Comparison of ENCODE assay signal across 8 cellular contexts in genomic region chr18:730120-730519, GRCh38. TPM values are rescaled to one million over a fixed set of nuclear protein-coding genes. Genes with fewer than 3 reads are reported as not detected.
DNase-seq lines count a peak whose midpoint lies in the region; ATAC-seq, FAIRE-seq and TF ChIP-seq lines count a peak whose summit lies in the region.
"Not testable (repeated sequence)": the region's sequence is repeated elsewhere in the genome, so short reads cannot be mapped to it uniquely, and the experiment has no call there.

No MANE protein-coding gene starts in this region.

- intact Hi-C loops in Calu3 (cut with micrococcal nuclease; ENCODE audit: unreplicated experiment), result not testable (repeated sequence)

- BruUV-seq in Calu3 (replicated peaks; lab: Mats Ljungman, UMichigan), result not testable (repeated sequence)

- not testable (repeated sequence) for H3K4me1 ChIP-seq in RWPE2 (ENCODE audit: insufficient read depth, poor library complexity, severe bottlenecking); fibroblast of lung (ENCODE audit: control insufficient read depth, extremely low read depth, insufficient read depth, low read length)

- not testable (repeated sequence) for H3K27me3 ChIP-seq in H7 (ENCODE audit: control insufficient read depth, insufficient read depth, low read length); RWPE2 (ENCODE audit: insufficient read depth, poor library complexity, severe bottlenecking); fibroblast of lung (ENCODE audit: control insufficient read depth, insufficient read depth, low read length)

- peaks cover 19% of the 10 kb centered on the region for H3K36me3 Mint-ChIP-seq in Calu3 (ENCODE audit: insufficient read depth, unreplicated experiment)

- not testable (repeated sequence) for H3K9me3 Mint-ChIP-seq in Calu3 (ENCODE audit: low read depth, unreplicated experiment)

- H3K4me3 Mint-ChIP-seq in Calu3 (ENCODE audit: low read depth, unreplicated experiment), result not testable (repeated sequence)

- not testable (repeated sequence) for H3K79me2 ChIP-seq in fibroblast of lung (ENCODE audit: control insufficient read depth, insufficient read depth, low read length)

- TF ChIP-seq CTCF in Calu3 (IDR thresholded peaks at IDR 0.05; ENCODE audit: unreplicated experiment) (peak; percentile 37), LNCaP clone FGC (IDR thresholded peaks at IDR 0.05; ENCODE audit: control insufficient read depth, extremely low read depth, insufficient read depth) (peak; percentile 17; the same call in 1 of the 2 replicates), astrocyte of the spinal cord (IDR thresholded peaks at IDR 0.05; ENCODE audit: low read depth, low read length) (peak; percentile 26), fibroblast of lung (conservative IDR thresholded peaks at IDR 0.05 in 1 of 2, IDR thresholded peaks at IDR 0.05 in 1 of 2; ENCODE audit: low read depth in 1 of 2, low read length in 2 of 2) (peak; percentile 7 to 23)
- not testable (repeated sequence) for TF ChIP-seq CTCF in RWPE2 (IDR thresholded peaks at IDR 0.05; ENCODE audit: poor library complexity, severe bottlenecking)

- not testable (repeated sequence) for H3K27ac ChIP-seq in RWPE2 (ENCODE audit: poor library complexity, severe bottlenecking); fibroblast of lung (ENCODE audit: insufficient read depth, low read length)

- CTCF ChIA-PET in Calu3 (lab: Charles Lee), result interaction anchor here (0.6 kb wide), 1 partner anchor 128 kb away, joined by 4 read pairs; no protein-coding TSS in a partner anchor

- not testable (repeated sequence) for H3K9ac ChIP-seq in fibroblast of lung (ENCODE audit: insufficient read depth, low read length)

- FAIRE-seq in urothelium cell line (lab: Jason Lieb, UNC), result not testable (repeated sequence)

- not testable (repeated sequence) for H2AFZ ChIP-seq in fibroblast of lung (ENCODE audit: low read length)

- in situ Hi-C loops in astrocyte of the spinal cord (cut with HindIII; ENCODE audit: low sequenced_read_pairs), result not testable (repeated sequence)

- H3K4me2 ChIP-seq in fibroblast of lung (ENCODE audit: extremely low read depth, insufficient read depth, low read length), result not testable (repeated sequence)

- not testable (repeated sequence) for H3K27ac Mint-ChIP-seq in Calu3 (ENCODE audit: unreplicated experiment)

- not testable (repeated sequence) for H4K20me1 ChIP-seq in fibroblast of lung (ENCODE audit: control insufficient read depth, extremely low read depth, insufficient read depth, low read length)

- DNase-seq in Calu3; LNCaP clone FGC (ENCODE audit: low read depth); RWPE2 (ENCODE audit: low spot score); astrocyte of the spinal cord (ENCODE audit: low read depth, low spot score); fibroblast of lung (ENCODE audit: low read depth in 2 of 2); left lobe of liver (ENCODE audit: low spot score): not testable (repeated sequence)
- DNase-seq in H7, result peak; percentile 53
- DNase-seq in urothelium cell line (ENCODE audit: low spot score), result peak; percentile 49

- not testable (repeated sequence) for H3K4me3 ChIP-seq in H7 (ENCODE audit: insufficient read depth, low read depth, low read length); LNCaP clone FGC (ENCODE audit: low read depth, low read length); RWPE2 (ENCODE audit: severe bottlenecking); astrocyte of the spinal cord (ENCODE audit: low read depth, low read length); fibroblast of lung (replicated peaks in 1 of 4; ENCODE audit: control extremely low read depth in 1 of 4, insufficient read depth in 1 of 4, low read depth in 3 of 4, low read length in 4 of 4)

- not testable (repeated sequence) for H3K9me3 ChIP-seq in RWPE2 (ENCODE audit: severe bottlenecking); fibroblast of lung (ENCODE audit: control insufficient read depth, insufficient read depth, low read depth, low read length)

- H3K4me1 Mint-ChIP-seq in Calu3 (ENCODE audit: low read depth, unreplicated experiment), result not testable (repeated sequence)

- 0 out of 3 replicates have a peak, but pooled peaks have one; percentile 40 for ATAC-seq in RWPE2 (ENCODE audit: low read depth)
- peak; percentile 62 for ATAC-seq in left lobe of liver

- not testable (repeated sequence) for H3K36me3 ChIP-seq in H7 (replicated peaks; ENCODE audit: control insufficient read depth, insufficient read depth, low read length); fibroblast of lung (ENCODE audit: control insufficient read depth, insufficient read depth, low read length)
- peaks cover 16% of the 10 kb centered on the region for H3K36me3 ChIP-seq in RWPE2 (ENCODE audit: low read depth)

- H3K27me3 Mint-ChIP-seq in Calu3 (ENCODE audit: unreplicated experiment), result not testable (repeated sequence)

RNA-seq across cellular contexts. Expression of gene ENOSF1, which starts 17.7 kb away (rescaled TPM):
- total RNA-seq in Calu3 (2022), result 88.5 and 102 TPM in 2 replicates
- total RNA-seq in H7 (2014; rRNA removed; shearing (Covaris generic)), result 15.4 and 20.6 TPM in 2 replicates
- 17.7 and 23.3 TPM in 2 replicates for total RNA-seq in fibroblast of lung
- 8.2 and 13.5 TPM in 2 replicates for polyA plus RNA-seq in fibroblast of lung
- polyA plus RNA-seq in fibroblast of lung (2012), result 8.2 and 17.5 TPM in 2 replicates
- 4.4 and 16.6 TPM in 2 replicates for polyA minus RNA-seq in fibroblast of lung (ENCODE audit: low replicate concordance)
- total RNA-seq in left lobe of liver, result 77.4 TPM
